Comparison of ENCODE assay signal across 33 cellular contexts in the genomic region with DNA sequence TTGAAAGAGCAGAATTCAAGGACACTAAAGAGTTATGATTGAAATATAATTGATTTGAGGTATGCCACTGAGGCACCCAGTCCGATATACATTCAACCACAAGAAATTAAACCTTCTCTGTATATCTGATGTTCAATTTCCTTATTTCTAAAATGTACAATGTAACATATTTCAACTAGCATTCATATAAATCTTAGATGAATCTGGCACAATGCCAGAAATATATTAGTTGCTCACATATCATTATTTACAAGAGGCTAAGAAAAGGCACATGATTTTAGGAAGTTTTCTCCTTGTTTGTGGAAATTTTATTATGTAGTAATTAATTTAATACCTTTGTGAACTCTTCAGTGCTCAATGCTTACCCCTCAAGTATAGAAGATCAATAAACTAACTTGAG.
"Had no signal": no experiment of that assay in that cellular context is flagged by ENCODE, and none has a peak within 500 bp of the region (broad histone marks: within the 10 kb centered on the region; RNA-seq: fewer than 3 reads in every experiment).

No MANE protein-coding gene starts in this region.

- ATAC-seq: activated CD8-positive, alpha-beta T cell treated with anti-CD3 and anti-CD28 coated beads for 36 hours; activated naive CD4-positive, alpha-beta T cell treated with anti-CD3 and anti-CD28 coated beads, Interleukin-2, amount 50 U/mL, for 72 hours; activated T-cell treated with anti-CD3 and anti-CD28 coated beads, Interleukin-2, amount 50 U/mL, for 4 hours; activated T-cell treated with anti-CD3 and anti-CD28 coated beads, Interleukin-2, amount 50 U/mL, for 72 hours; activated T-helper 17 cell treated with anti-CD3 and anti-CD28 coated beads, Interleukin-2, amount 50 U/mL, for 72 hours; body of pancreas had no signal

- H3K36me3 ChIP-seq: adrenal gland, brain microvascular endothelial cell, breast epithelium had no signal

- H3K27me3 ChIP-seq: adrenal gland, body of pancreas, brain microvascular endothelial cell, breast epithelium had no signal

- H3K27ac ChIP-seq: body of pancreas, brain microvascular endothelial cell, breast epithelium, VCaP had no signal

- H3K9me3 ChIP-seq: body of pancreas, breast epithelium had no signal

- FAIRE-seq: astrocyte, TTC549 had no signal

- H3K4me3 ChIP-seq: adrenal gland, body of pancreas, breast epithelium had no signal

- H3K4me1 ChIP-seq: body of pancreas, breast epithelium had no signal

- DNase-seq: activated B cell treated with CpG ODN at 0.5 μM for 24 hours; activated CD4-positive, alpha-beta memory T cell treated with anti-CD3 and anti-CD28 coated beads for 36 hours; activated CD4-positive, alpha-beta T cell treated with anti-CD3 and anti-CD28 coated beads for 4 hours; activated CD4-positive, alpha-beta T cell treated with anti-CD3 and anti-CD28 coated beads, Interleukin-2, amount 10 ng/mL, durations not matched to agents 24 days and 14 days; activated CD4-positive, alpha-beta T cell treated with anti-CD3 and anti-CD28 coated beads, Interleukin-2, amount 50 U/mL, for 1 hour; activated CD4-positive, alpha-beta T cell treated with anti-CD3 and anti-CD28 coated beads, Interleukin-2, amount 50 U/mL, for 4 hours; activated CD4-positive, CD25-positive, alpha-beta regulatory T cell treated with anti-CD3 and anti-CD28 coated beads, Interleukin-2, amount 50 U/mL, for 72 hours; activated CD8-positive, alpha-beta memory T cell treated with anti-CD3 and anti-CD28 coated beads, Interleukin-2, amount 50 U/mL, for 4 hours; activated CD8-positive, alpha-beta T cell treated with anti-CD3 and anti-CD28 coated beads for 36 hours; activated effector memory CD4-positive, alpha-beta T cell treated with anti-CD3 and anti-CD28 coated beads, Interleukin-2, amount 50 U/mL, for 16 hours; activated gamma-delta T cell treated with Interleukin-2 at 50 U/mL for 16 hours; activated naive CD4-positive, alpha-beta T cell; activated naive CD4-positive, alpha-beta T cell treated with anti-CD3 and anti-CD28 coated beads for 36 hours; activated naive CD4-positive, alpha-beta T cell treated with anti-CD3 and anti-CD28 coated beads, Interleukin-2, amount 50 U/mL, for 16 hours; activated naive CD8-positive, alpha-beta T cell treated with anti-CD3 and anti-CD28 coated beads for 36 hours; activated T-cell treated with anti-CD3 and anti-CD28 coated beads for 4 hours; activated T-cell treated with anti-CD3 and anti-CD28 coated beads, Interleukin-2, amount 50 U/mL, for 1 hour; activated T-cell treated with anti-CD3 and anti-CD28 coated beads, Interleukin-2, amount 50 U/mL, for 4 hours; activated T-cell treated with anti-CD3 and anti-CD28 coated beads, Interleukin-2, amount 50 U/mL, for 72 hours; adrenal gland; amniotic stem cell; aorta; body of pancreas; brain microvascular endothelial cell; cerebellar nuclear complex; T-helper 2 cell; T-helper 9 cell had no signal
